In genomic region chr4:166386491-166387367, GRCh38 we compare ENCODE assay signal across 18 cellular contexts.
A peak's percentile ranks its signal among the peaks of the same experiment; 100 is the strongest.
DNase-seq lines count a peak whose midpoint lies in the region; ATAC-seq lines count a peak whose summit lies in the region.
"Had no signal": no experiment of that assay in that cellular context is flagged by ENCODE, and none has a peak within 500 bp of the region (broad histone marks: within the 10 kb centered on the region; RNA-seq: fewer than 3 reads in every experiment).

No MANE protein-coding gene starts in this region.

- ATAC-seq in HG03520 (IDR thresholded peaks at IDR 0.05; ENCODE audit: unreplicated experiment) = peak; percentile 50
- ATAC-seq: activated naive CD8-positive, alpha-beta T cell treated with anti-CD3 and anti-CD28 coated beads, Interleukin-2, amount 50 U/mL, for 24 hours; stimulated activated effector memory CD8-positive, alpha-beta T cell treated with anti-CD3 and anti-CD28 coated beads, Interleukin-12 subunit alpha, Interleukin-12 subunit beta, amount 100 ng/mL, for 72 hours had no signal

- peak; percentile 5 to 18 for DNase-seq in NCI-H526 (lab: John Stamatoyannopoulos, UW)
- DNase-seq in NCI-H526 treated with DMSO at 0.1 percent for 48 hours (lab: John Stamatoyannopoulos, UW) = no peak
- peak; percentile 1 for DNase-seq in amniotic epithelial cell (ENCODE audit: low read depth)
- peak; percentile 7 for DNase-seq in myocyte (ENCODE audit: low read depth)
- no peak for DNase-seq in activated CD4-positive, CD25-positive, alpha-beta regulatory T cell treated with anti-CD3 and anti-CD28 coated beads, Interleukin-2, amount 50 U/mL, for 72 hours
- no peak for DNase-seq in NK-92 (lab: John Stamatoyannopoulos, UW; ENCODE audit: unreplicated experiment)
- DNase-seq in activated CD8-positive, alpha-beta memory T cell treated with anti-CD3 and anti-CD28 coated beads for 24 hours = no peak
- DNase-seq: ACHN; activated CD4-positive, alpha-beta T cell treated with anti-CD3 and anti-CD28 coated beads for 1 hour; activated naive CD8-positive, alpha-beta T cell treated with anti-CD3 and anti-CD28 coated beads, Interleukin-2, amount 50 U/mL, for 24 hours; DMS79 treated with DMSO at 0.1 percent for 48 hours; NCI-H1694; NCI-H446 treated with DMSO at 0.1 percent for 48 hours; nucleus accumbens; retina; thyroid gland had no signal

Comparison
In these comparisons a context has a peak if more than half of its experiments do, and no peak if none do; other contexts are left out.
1. DNase-seq: peak in NCI-H526 (2 of 2), amniotic epithelial cell (single experiment) and myocyte (single experiment); none in NCI-H526 treated with DMSO at 0.1 percent for 48 hours (single experiment), activated CD4-positive, CD25-positive, alpha-beta regulatory T cell treated with anti-CD3 and anti-CD28 coated beads, Interleukin-2, amount 50 U/mL, for 72 hours (single experiment), NK-92 (single experiment) and activated CD8-positive, alpha-beta memory T cell treated with anti-CD3 and anti-CD28 coated beads for 24 hours (single experiment).